In genomic region chr15:81339851-81340250, GRCh38 we compare ENCODE assay signal across 1 cellular context.
TF ChIP-seq lines count a peak whose summit lies in the region.

No MANE protein-coding gene starts in this region.

TF ChIP-seq in WTC11, 78 proteins besides CTCF, POLR2A, EP300 and RAD21:
- TF ChIP-seq ZNF396 (CRISPR knock-in tag; IDR thresholded peaks at IDR 0.05; ENCODE audit: borderline replicate concordance) = no peak
- TF ChIP-seq, protein P1, sequence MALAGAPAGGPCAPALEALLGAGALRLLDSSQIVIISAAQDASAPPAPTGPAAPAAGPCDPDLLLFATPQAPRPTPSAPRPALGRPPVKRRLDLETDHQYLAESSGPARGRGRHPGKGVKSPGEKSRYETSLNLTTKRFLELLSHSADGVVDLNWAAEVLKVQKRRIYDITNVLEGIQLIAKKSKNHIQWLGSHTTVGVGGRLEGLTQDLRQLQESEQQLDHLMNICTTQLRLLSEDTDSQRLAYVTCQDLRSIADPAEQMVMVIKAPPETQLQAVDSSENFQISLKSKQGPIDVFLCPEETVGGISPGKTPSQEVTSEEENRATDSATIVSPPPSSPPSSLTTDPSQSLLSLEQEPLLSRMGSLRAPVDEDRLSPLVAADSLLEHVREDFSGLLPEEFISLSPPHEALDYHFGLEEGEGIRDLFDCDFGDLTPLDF (CRISPR knock-in tag; IDR thresholded peaks at IDR 0.05) = no peak
- TF ChIP-seq, protein P2, sequence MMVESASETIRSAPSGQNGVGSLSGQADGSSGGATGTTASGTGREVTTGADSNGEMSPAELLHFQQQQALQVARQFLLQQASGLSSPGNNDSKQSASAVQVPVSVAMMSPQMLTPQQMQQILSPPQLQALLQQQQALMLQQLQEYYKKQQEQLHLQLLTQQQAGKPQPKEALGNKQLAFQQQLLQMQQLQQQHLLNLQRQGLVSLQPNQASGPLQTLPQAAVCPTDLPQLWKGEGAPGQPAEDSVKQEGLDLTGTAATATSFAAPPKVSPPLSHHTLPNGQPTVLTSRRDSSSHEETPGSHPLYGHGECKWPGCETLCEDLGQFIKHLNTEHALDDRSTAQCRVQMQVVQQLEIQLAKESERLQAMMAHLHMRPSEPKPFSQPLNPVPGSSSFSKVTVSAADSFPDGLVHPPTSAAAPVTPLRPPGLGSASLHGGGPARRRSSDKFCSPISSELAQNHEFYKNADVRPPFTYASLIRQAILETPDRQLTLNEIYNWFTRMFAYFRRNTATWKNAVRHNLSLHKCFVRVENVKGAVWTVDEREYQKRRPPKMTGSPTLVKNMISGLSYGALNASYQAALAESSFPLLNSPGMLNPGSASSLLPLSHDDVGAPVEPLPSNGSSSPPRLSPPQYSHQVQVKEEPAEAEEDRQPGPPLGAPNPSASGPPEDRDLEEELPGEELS (CRISPR knock-in tag; IDR thresholded peaks at IDR 0.05) = no peak
- TF ChIP-seq HMGXB4 (CRISPR knock-in tag; IDR thresholded peaks at IDR 0.05) = no peak
- no peak for TF ChIP-seq ELF4 (CRISPR knock-in tag; IDR thresholded peaks at IDR 0.05; ENCODE audit: low read depth)
- no peak for TF ChIP-seq ATF1 (CRISPR knock-in tag; IDR thresholded peaks at IDR 0.05)
- TF ChIP-seq ZBTB43 (CRISPR knock-in tag; IDR thresholded peaks at IDR 0.05) = no peak
- no peak for TF ChIP-seq TEAD1 (CRISPR knock-in tag; IDR thresholded peaks at IDR 0.05)
- TF ChIP-seq NFYB (CRISPR knock-in tag; conservative IDR thresholded peaks at IDR 0.05; ENCODE audit: low read depth) = no peak
- no peak for TF ChIP-seq TCF7 (CRISPR knock-in tag; IDR thresholded peaks at IDR 0.05; ENCODE audit: low read depth)
- TF ChIP-seq ETV6 (CRISPR knock-in tag; IDR thresholded peaks at IDR 0.05) = no peak
- no peak for TF ChIP-seq KAT7 (CRISPR knock-in tag; IDR thresholded peaks at IDR 0.05; ENCODE audit: borderline replicate concordance)
- TF ChIP-seq, protein P3, sequence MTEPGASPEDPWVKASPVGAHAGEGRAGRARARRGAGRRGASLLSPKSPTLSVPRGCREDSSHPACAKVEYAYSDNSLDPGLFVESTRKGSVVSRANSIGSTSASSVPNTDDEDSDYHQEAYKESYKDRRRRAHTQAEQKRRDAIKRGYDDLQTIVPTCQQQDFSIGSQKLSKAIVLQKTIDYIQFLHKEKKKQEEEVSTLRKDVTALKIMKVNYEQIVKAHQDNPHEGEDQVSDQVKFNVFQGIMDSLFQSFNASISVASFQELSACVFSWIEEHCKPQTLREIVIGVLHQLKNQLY (CRISPR knock-in tag; IDR thresholded peaks at IDR 0.05) = no peak
- no peak for TF ChIP-seq NFE2L1 (CRISPR knock-in tag; IDR thresholded peaks at IDR 0.05)
- TF ChIP-seq, protein P4, sequence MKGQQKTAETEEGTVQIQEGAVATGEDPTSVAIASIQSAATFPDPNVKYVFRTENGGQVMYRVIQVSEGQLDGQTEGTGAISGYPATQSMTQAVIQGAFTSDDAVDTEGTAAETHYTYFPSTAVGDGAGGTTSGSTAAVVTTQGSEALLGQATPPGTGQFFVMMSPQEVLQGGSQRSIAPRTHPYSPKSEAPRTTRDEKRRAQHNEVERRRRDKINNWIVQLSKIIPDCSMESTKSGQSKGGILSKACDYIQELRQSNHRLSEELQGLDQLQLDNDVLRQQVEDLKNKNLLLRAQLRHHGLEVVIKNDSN (CRISPR knock-in tag; IDR thresholded peaks at IDR 0.05) = no peak
- TF ChIP-seq ZNF219 (CRISPR knock-in tag; IDR thresholded peaks at IDR 0.05; ENCODE audit: borderline replicate concordance) = no peak
- TF ChIP-seq, protein P5, sequence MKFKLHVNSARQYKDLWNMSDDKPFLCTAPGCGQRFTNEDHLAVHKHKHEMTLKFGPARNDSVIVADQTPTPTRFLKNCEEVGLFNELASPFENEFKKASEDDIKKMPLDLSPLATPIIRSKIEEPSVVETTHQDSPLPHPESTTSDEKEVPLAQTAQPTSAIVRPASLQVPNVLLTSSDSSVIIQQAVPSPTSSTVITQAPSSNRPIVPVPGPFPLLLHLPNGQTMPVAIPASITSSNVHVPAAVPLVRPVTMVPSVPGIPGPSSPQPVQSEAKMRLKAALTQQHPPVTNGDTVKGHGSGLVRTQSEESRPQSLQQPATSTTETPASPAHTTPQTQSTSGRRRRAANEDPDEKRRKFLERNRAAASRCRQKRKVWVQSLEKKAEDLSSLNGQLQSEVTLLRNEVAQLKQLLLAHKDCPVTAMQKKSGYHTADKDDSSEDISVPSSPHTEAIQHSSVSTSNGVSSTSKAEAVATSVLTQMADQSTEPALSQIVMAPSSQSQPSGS (CRISPR knock-in tag; IDR thresholded peaks at IDR 0.05; ENCODE audit: borderline replicate concordance, low read depth) = no peak
- no peak for TF ChIP-seq CBFB (CRISPR knock-in tag; IDR thresholded peaks at IDR 0.05; ENCODE audit: low read depth)
- TF ChIP-seq ZMAT4 (CRISPR knock-in tag; IDR thresholded peaks at IDR 0.05) = no peak
TF ChIP-seq in WTC11: peak in this region for 0.
